In the genomic region with DNA sequence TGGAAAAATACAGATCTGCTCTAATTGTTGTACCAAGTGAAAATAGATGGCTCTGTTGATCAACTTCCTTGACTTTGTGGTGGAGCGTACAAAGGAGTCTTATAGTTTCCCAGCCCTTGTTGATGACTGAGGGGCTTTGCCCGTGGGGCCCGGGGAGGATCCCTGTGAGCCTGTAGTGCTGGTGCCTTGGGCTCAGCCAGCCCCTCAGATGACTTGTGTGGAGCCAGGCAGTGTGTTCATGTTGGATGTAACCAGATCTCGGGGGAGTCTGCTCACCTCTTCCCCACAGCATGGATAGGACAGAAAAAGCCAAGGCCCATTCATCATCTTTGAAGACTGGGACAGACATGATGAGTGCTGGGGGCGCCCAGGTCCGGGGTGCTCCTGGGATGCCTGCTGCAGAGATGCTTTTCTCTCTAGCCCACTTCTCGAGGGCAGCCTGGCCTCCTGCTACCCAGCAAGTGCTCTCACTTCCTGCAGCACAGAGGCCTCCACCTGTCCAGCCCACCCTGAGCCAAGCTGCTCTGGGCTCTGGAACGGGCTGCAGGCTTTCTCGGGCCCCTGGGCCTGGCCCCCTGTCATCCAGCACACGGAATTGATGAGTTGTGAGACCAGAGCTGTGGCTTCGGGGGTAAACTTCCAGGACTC, we compare ENCODE assay signal across 1 cellular context.
TF ChIP-seq lines count a peak whose summit lies in the region.

No MANE protein-coding gene starts in this region.

TF ChIP-seq in H1, 55 proteins besides CTCF, POLR2A, EP300 and RAD21 (continued from another document):
- TF ChIP-seq CHD7 (IDR thresholded peaks at IDR 0.05; ENCODE audit: insufficient replicate concordance, low read length) (no peak), RBBP5 (IDR thresholded peaks at IDR 0.05; ENCODE audit: borderline replicate concordance, low read depth, low read length) (no peak)
